ENCODE assay signal across 19 cellular contexts in the genomic region with DNA sequence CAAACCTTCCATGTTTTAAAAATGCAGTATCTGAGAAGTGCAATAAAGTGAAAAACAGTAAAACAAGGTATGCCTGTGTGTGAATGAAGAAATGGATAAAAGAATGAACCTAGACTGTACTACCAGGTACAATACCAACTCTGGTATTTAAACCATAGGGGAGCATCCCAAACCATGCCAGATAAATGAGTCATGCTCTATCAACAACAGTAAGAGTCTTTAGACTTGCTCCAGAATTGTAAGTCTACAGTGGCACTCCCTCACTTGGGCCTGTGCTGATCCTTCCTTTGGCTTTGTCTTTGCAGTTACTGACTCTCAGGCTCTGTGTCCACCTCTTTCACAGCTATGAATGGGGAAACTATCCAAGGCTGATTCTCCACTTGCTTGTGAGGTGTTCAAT. TPM values are rescaled to one million over a fixed set of nuclear protein-coding genes. Genes with fewer than 3 reads are reported as not detected.
DNase-seq lines count a peak whose midpoint lies in the region; ATAC-seq and TF ChIP-seq lines count a peak whose summit lies in the region.
"Had no signal": no experiment of that assay in that cellular context is flagged by ENCODE, and none has a peak within 500 bp of the region (broad histone marks: within the 10 kb centered on the region; RNA-seq: fewer than 3 reads in every experiment).

No MANE protein-coding gene starts in this region.

- H3K36me3 ChIP-seq in HCT116 (ENCODE audit: control insufficient read depth in 1 of 2, insufficient read depth in 2 of 2, low read length in 2 of 2), result no peaks in the 10 kb centered on the region
- no peaks in the 10 kb centered on the region for H3K36me3 ChIP-seq in RWPE2 (ENCODE audit: low read depth)
- H3K36me3 ChIP-seq: BLaER1 treated with 17β-estradiol and CSF1 and Interleukin-3, amounts not matched to agents 10 nM and 100 nM; cardiac muscle cell; tibial artery had no signal

- H3K4me1 ChIP-seq in HCT116 (ENCODE audit: control insufficient read depth in 1 of 2, insufficient read depth in 2 of 2, low read length in 2 of 2) (peaks cover 0 to 7% of the 10 kb centered on the region in 2 experiments; a peak in 1 of 4 replicates), RWPE2 (ENCODE audit: insufficient read depth, poor library complexity, severe bottlenecking) (no peaks in the 10 kb centered on the region)
- H3K4me1 ChIP-seq: BLaER1 treated with 17β-estradiol and CSF1 and Interleukin-3, amounts not matched to agents 10 nM and 100 nM; tibial artery had no signal

- BruUV-seq in HCT116 (replicated peaks; lab: Mats Ljungman, UMichigan), result no TSS peak

- CTCF ChIA-PET in HCT116 (lab: Charles Lee), result no interaction called here

- POLR2A ChIA-PET in HCT116 (lab: Charles Lee), result no interaction called here

- no peak for TF ChIP-seq POLR2A in HCT116 (IDR thresholded peaks at IDR 0.05; ENCODE audit: borderline replicate concordance, extremely low read depth, insufficient read depth, insufficient read length)

- intact Hi-C loops in HCT116 (cut with micrococcal nuclease), result no loop called here

- DNase-seq in HCT116 (ENCODE audit: low read depth, low spot score) (no peak), RWPE2 (ENCODE audit: low spot score) (no peak), epithelial cell of prostate (ENCODE audit: low read depth, low spot score) (peak; percentile 36), renal cortical epithelial cell (ENCODE audit: low read depth) (peak; percentile 75), NCI-H1436 (lab: John Stamatoyannopoulos, UW) (no peak), C1 segment of cervical spinal cord (lab: John Stamatoyannopoulos, UW) (no peak), NCI-H446 (lab: John Stamatoyannopoulos, UW) (no peak)
- no peak for DNase-seq in activated effector memory CD4-positive, alpha-beta T cell treated with Interleukin-2 at 50 U/mL for 16 hours
- DNase-seq: activated CD8-positive, alpha-beta memory T cell treated with anti-CD3 and anti-CD28 coated beads, Interleukin-2, amount 10 ng/mL, durations not matched to agents 7 days and 5 days; activated gamma-delta T cell; DMS153; NCI-H1417 treated with DMSO at 0.1 percent for 48 hours; SHP77 treated with DMSO at 0.1 percent for 48 hours; small intestine; tibial artery had no signal

- TF ChIP-seq CTCF in HCT116 (IDR thresholded peaks at IDR 0.05 in 2 of 3, conservative IDR thresholded peaks at IDR 0.05 in 1 of 3; ENCODE audit: borderline replicate concordance in 1 of 3, insufficient read depth in 1 of 3, low read depth in 2 of 3, low read length in 2 of 3) (no peak), RWPE2 (IDR thresholded peaks at IDR 0.05; ENCODE audit: poor library complexity, severe bottlenecking) (no peak)

- RAD21 ChIA-PET in HCT116 (lab: Charles Lee; ENCODE audit: low non-redundant PET in 1 of 2, low total read pairs in 2 of 2, uncharacterized antibody in 2 of 2, unreplicated experiment in 2 of 2), result no interaction called here

- H3K4me2 ChIP-seq in HCT116 (ENCODE audit: low read length), result peak overlapping the region; percentile 19; the same call in 1 of the 2 replicates
- H3K4me2 ChIP-seq: BLaER1 treated with 17β-estradiol and CSF1 and Interleukin-3, amounts not matched to agents 10 nM and 100 nM had no signal

- no peak overlapping the region for H3K9ac ChIP-seq in HCT116 (ENCODE audit: low read length)
- H3K9ac ChIP-seq: BLaER1 treated with 17β-estradiol and CSF1 and Interleukin-3, amounts not matched to agents 10 nM and 100 nM had no signal

- H3K27me3 ChIP-seq in HCT116 (ENCODE audit: insufficient read depth, low read length) (no peaks in the 10 kb centered on the region), RWPE2 (ENCODE audit: insufficient read depth, poor library complexity, severe bottlenecking) (no peaks in the 10 kb centered on the region)
- H3K27me3 ChIP-seq: BLaER1 treated with 17β-estradiol and CSF1 and Interleukin-3, amounts not matched to agents 10 nM and 100 nM; cardiac muscle cell; tibial artery had no signal

- no peak overlapping the region for H3K4me3 ChIP-seq in HCT116 (replicated peaks in 1 of 2; ENCODE audit: low read depth in 1 of 2, low read length in 2 of 2)
- no peak overlapping the region for H3K4me3 ChIP-seq in RWPE2 (ENCODE audit: severe bottlenecking)
- H3K4me3 ChIP-seq: BLaER1 treated with 17β-estradiol and CSF1 and Interleukin-3, amounts not matched to agents 10 nM and 100 nM; cardiac muscle cell; tibial artery had no signal

- H3K9me3 ChIP-seq in HCT116 (ENCODE audit: control insufficient read depth in 1 of 2, insufficient read depth in 1 of 2, low read depth in 1 of 2, low read length in 2 of 2), result no peaks in the 10 kb centered on the region
- no peaks in the 10 kb centered on the region for H3K9me3 ChIP-seq in RWPE2 (ENCODE audit: severe bottlenecking)
- H3K9me3 ChIP-seq: BLaER1 treated with 17β-estradiol and CSF1 and Interleukin-3, amounts not matched to agents 10 nM and 100 nM; tibial artery had no signal

- no peaks in the 10 kb centered on the region for H4K20me1 ChIP-seq in HCT116 (ENCODE audit: insufficient read depth)
- H4K20me1 ChIP-seq: BLaER1 treated with 17β-estradiol and CSF1 and Interleukin-3, amounts not matched to agents 10 nM and 100 nM had no signal

- no peaks in the 10 kb centered on the region for H3K79me2 ChIP-seq in HCT116 (ENCODE audit: insufficient read depth, low read length)

- ATAC-seq in HCT116 (peak; percentile 47; the same call in 1 of the 2 replicates), RWPE2 (ENCODE audit: low read depth) (peak; percentile 100)
- ATAC-seq: activated CD8-positive, alpha-beta memory T cell treated with anti-CD3 and anti-CD28 coated beads, Interleukin-2, amount 10 ng/mL, durations not matched to agents 7 days and 5 days; left lobe of liver had no signal

- no peak overlapping the region for H3K27ac ChIP-seq in HCT116 (ENCODE audit: low read depth, low read length)
- H3K27ac ChIP-seq in RWPE2 (ENCODE audit: poor library complexity, severe bottlenecking), result no peak overlapping the region
- peak overlapping the region; percentile 30 for H3K27ac ChIP-seq in epithelial cell of prostate
- H3K27ac ChIP-seq: BLaER1 treated with 17β-estradiol and CSF1 and Interleukin-3, amounts not matched to agents 10 nM and 100 nM; cardiac muscle cell; HL-60; tibial artery had no signal

- no peak for TF ChIP-seq RAD21 in HCT116 (IDR thresholded peaks at IDR 0.05; ENCODE audit: low read depth)

- no peaks in the 10 kb centered on the region for H3K9me2 ChIP-seq in HCT116 (ENCODE audit: insufficient read depth)

- H2AFZ ChIP-seq in HCT116 (ENCODE audit: low read depth, low read length, poor library complexity, severe bottlenecking), result no peak overlapping the region

TF ChIP-seq in HCT116, 20 proteins besides CTCF, POLR2A, EP300 and RAD21:
- no peak for TF ChIP-seq CBX3 (IDR thresholded peaks at IDR 0.05; ENCODE audit: low read depth)

RNA-seq across cellular contexts. Expression of a gene that starts 38.1 kb away (rescaled TPM):
- 27.1 TPM for total RNA-seq in HCT116 (2021; ENCODE audit: unreplicated experiment)
- 7.5 and 12.6 TPM in 2 replicates for polyA plus RNA-seq in HCT116 (2012)
- 15.6 and 17.4 TPM in 2 replicates for total RNA-seq in renal cortical epithelial cell

Comparison
In these comparisons a context has a peak if more than half of its experiments do, and no peak if none do; other contexts are left out.
1. DNase-seq: peak in epithelial cell of prostate (single experiment) and renal cortical epithelial cell (single experiment); none in HCT116 (single experiment), RWPE2 (single experiment), NCI-H1436 (single experiment), C1 segment of cervical spinal cord (0 of 14), NCI-H446 (0 of 2) and activated effector memory CD4-positive, alpha-beta T cell treated with Interleukin-2 at 50 U/mL for 16 hours (single experiment).